Comparison of ENCODE assay signal across 8 cellular contexts in genomic region chr2:63861220-63861822, GRCh38. TPM values are rescaled to one million over a fixed set of nuclear protein-coding genes. Genes with fewer than 3 reads are reported as not detected.
DNase-seq lines count a peak whose midpoint lies in the region; ATAC-seq, FAIRE-seq and TF ChIP-seq lines count a peak whose summit lies in the region.

No MANE protein-coding gene starts in this region.

- no peak overlapping the region for H3K4me3 ChIP-seq in HFF-Myc (replicated peaks; ENCODE audit: low read depth, low read length)
- H3K4me3 ChIP-seq in pancreas: no peak overlapping the region

- no peak overlapping the region for H3K4me3 Mint-ChIP-seq in activated T-cell treated with anti-CD3 and anti-CD28 coated beads, Interleukin-2, amount 50 U/mL, for 72 hours

- no peaks in the 10 kb centered on the region for H3K9me3 ChIP-seq in pancreas

- no peaks in the 10 kb centered on the region for H3K27me3 ChIP-seq in pancreas

- H3K36me3 ChIP-seq in pancreas: peaks cover 0 to 18% (median 3%) of the 10 kb centered on the region in 3 donors

- DNase-seq in Daoy (ENCODE audit: low read depth) (peak; percentile 33), HFF-Myc (ENCODE audit: extremely low read depth, low read depth) (peak; percentile 52), NOMO-1 (lab: John Stamatoyannopoulos, UW; ENCODE audit: unreplicated experiment in 2 of 2) (peak; percentile 9 to 42), fibroblast of peridontal ligament (ENCODE audit: extremely low read depth) (peak; percentile 81), pancreas (peak in 3 of 6 donors; percentile 39 to 55 (median 42)), KG1 (lab: John Stamatoyannopoulos, UW) (no peak)
- DNase-seq in activated T-cell treated with anti-CD3 and anti-CD28 coated beads, Interleukin-2, amount 50 U/mL, for 72 hours: peak; percentile 52 to 56

- H3K9me3 Mint-ChIP-seq in activated T-cell treated with anti-CD3 and anti-CD28 coated beads, Interleukin-2, amount 50 U/mL, for 72 hours: no peaks in the 10 kb centered on the region

- peaks cover 0 to 3% (median 3%) of the 10 kb centered on the region in 3 donors for H3K4me1 ChIP-seq in pancreas

- FAIRE-seq in pancreas (lab: Jason Lieb, UNC): no peak

- no peaks in the 10 kb centered on the region for H3K27me3 Mint-ChIP-seq in activated T-cell treated with anti-CD3 and anti-CD28 coated beads, Interleukin-2, amount 50 U/mL, for 72 hours (ENCODE audit: low read depth)

- TF ChIP-seq CTCF in HFF-Myc (IDR thresholded peaks at IDR 0.05; ENCODE audit: low read depth, low read length, missing control alignments) (peak; percentile 39), pancreas (IDR thresholded peaks at IDR 0.05) (peak; percentile 29 to 45 (median 34))

- H3K36me3 Mint-ChIP-seq in activated T-cell treated with anti-CD3 and anti-CD28 coated beads, Interleukin-2, amount 50 U/mL, for 72 hours (ENCODE audit: insufficient read depth in 2 of 2): peaks cover 9 to 27% of the 10 kb centered on the region in 2 donors

- WGBS in pancreas, 2 donors: 13 to 19% methylated on average over 6 of the region's 6 CpGs

- ATAC-seq in activated T-cell treated with anti-CD3 and anti-CD28 coated beads, Interleukin-2, amount 50 U/mL, for 72 hours (replicated peaks in 1 of 2): peak; percentile 30 to 50
- ATAC-seq in pancreas: peak; percentile 81 to 89 (median 86)
- no peak for ATAC-seq in GM21529 (IDR thresholded peaks at IDR 0.05; ENCODE audit: unreplicated experiment)

- H3K4me1 Mint-ChIP-seq in activated T-cell treated with anti-CD3 and anti-CD28 coated beads, Interleukin-2, amount 50 U/mL, for 72 hours (ENCODE audit: low read depth): peaks cover 48% of the 10 kb centered on the region

- intact Hi-C loops in pancreas (cut with DNase I): no loop called here

- no peak overlapping the region for H3K27ac ChIP-seq in pancreas

- H3K27ac Mint-ChIP-seq in activated T-cell treated with anti-CD3 and anti-CD28 coated beads, Interleukin-2, amount 50 U/mL, for 72 hours: peak overlapping the region; percentile 74

RNA-seq across cellular contexts. Expression of gene UGP2, which starts 19.6 kb away (rescaled TPM):
- total RNA-seq in Daoy (2014; rRNA removed; shearing (Covaris generic)): 47.6 and 51.9 TPM in 2 replicates
- 10 to 100 TPM; 89.7 to 93.2 TPM for total RNA-seq in activated T-cell treated with anti-CD3 and anti-CD28 coated beads, Interleukin-2, amount 50 U/mL, for 72 hours
- 10 to 100 TPM; 40.2 to 73.4 (median 54.4) TPM for total RNA-seq in pancreas
- polyA plus RNA-seq in pancreas: 10 to 100 TPM; 30.0 to 47.9 TPM
